Comparison of ENCODE assay signal across 22 cellular contexts in genomic region chr5:157944938-157945337, GRCh38.
"Had no signal": no experiment of that assay in that cellular context is flagged by ENCODE, and none has a peak within 500 bp of the region (broad histone marks: within the 10 kb centered on the region; RNA-seq: fewer than 3 reads in every experiment).

No MANE protein-coding gene starts in this region.

- DNase-seq: activated B cell treated with CpG ODN at 0.5 μM for 24 hours; activated CD4-positive, alpha-beta memory T cell treated with anti-CD3 and anti-CD28 coated beads for 36 hours; activated CD4-positive, alpha-beta T cell treated with anti-CD3 and anti-CD28 coated beads for 1 hour; activated CD4-positive, alpha-beta T cell treated with anti-CD3 and anti-CD28 coated beads, Interleukin-2, amount 10 ng/mL, durations not matched to agents 24 days and 14 days; activated CD8-positive, alpha-beta memory T cell treated with anti-CD3 and anti-CD28 coated beads for 24 hours; activated effector memory CD4-positive, alpha-beta T cell treated with anti-CD3 and anti-CD28 coated beads, Interleukin-2, amount 50 U/mL, for 16 hours; activated naive CD4-positive, alpha-beta T cell treated with Interleukin-2 at 50 U/mL for 16 hours; activated naive CD8-positive, alpha-beta T cell treated with anti-CD3 and anti-CD28 coated beads for 36 hours; activated T-cell treated with anti-CD3 and anti-CD28 coated beads, Interleukin-2, amount 50 U/mL, for 4 hours; caudate nucleus; MM.1S; NCI-H1105; NCI-H1436; NCI-H1694 treated with DMSO at 0.1 percent for 48 hours; NCI-H2029 treated with DMSO at 0.1 percent for 48 hours; NCI-H345; NCI-H510A treated with DMSO at 0.1 percent for 48 hours; PC-3; SHP77; T-helper 17 cell; T-helper 9 cell had no signal

- ATAC-seq: activated T-cell treated with anti-CD3 and anti-CD28 coated beads, Interleukin-2, amount 50 U/mL, for 4 hours; PC-3; T-helper 17 cell had no signal

- H3K27ac Mint-ChIP-seq: activated B cell treated with CpG ODN at 0.5 μM for 24 hours; activated CD4-positive, alpha-beta memory T cell treated with anti-CD3 and anti-CD28 coated beads for 36 hours; activated CD4-positive, alpha-beta T cell treated with anti-CD3 and anti-CD28 coated beads, Interleukin-2, amount 10 ng/mL, durations not matched to agents 24 days and 14 days; activated naive CD8-positive, alpha-beta T cell treated with anti-CD3 and anti-CD28 coated beads for 36 hours; T-helper 17 cell had no signal

- H3K9me3 Mint-ChIP-seq: activated B cell treated with CpG ODN at 0.5 μM for 24 hours; activated CD4-positive, alpha-beta memory T cell treated with anti-CD3 and anti-CD28 coated beads for 36 hours; activated CD4-positive, alpha-beta T cell treated with anti-CD3 and anti-CD28 coated beads, Interleukin-2, amount 10 ng/mL, durations not matched to agents 24 days and 14 days; activated naive CD8-positive, alpha-beta T cell treated with anti-CD3 and anti-CD28 coated beads for 36 hours; activated T-cell treated with anti-CD3 and anti-CD28 coated beads, Interleukin-2, amount 50 U/mL, for 4 hours had no signal

- H3K36me3 Mint-ChIP-seq: activated CD4-positive, alpha-beta memory T cell treated with anti-CD3 and anti-CD28 coated beads for 36 hours; activated naive CD8-positive, alpha-beta T cell treated with anti-CD3 and anti-CD28 coated beads for 36 hours had no signal

- H3K4me3 Mint-ChIP-seq: activated B cell treated with CpG ODN at 0.5 μM for 24 hours; activated CD4-positive, alpha-beta memory T cell treated with anti-CD3 and anti-CD28 coated beads for 36 hours; activated CD4-positive, alpha-beta T cell treated with anti-CD3 and anti-CD28 coated beads, Interleukin-2, amount 10 ng/mL, durations not matched to agents 24 days and 14 days; activated naive CD8-positive, alpha-beta T cell treated with anti-CD3 and anti-CD28 coated beads for 36 hours; activated T-cell treated with anti-CD3 and anti-CD28 coated beads, Interleukin-2, amount 50 U/mL, for 4 hours; T-helper 17 cell had no signal

- FAIRE-seq: RCC 7860 had no signal
